1 cellular context compared by ENCODE assay signal in the genomic region with DNA sequence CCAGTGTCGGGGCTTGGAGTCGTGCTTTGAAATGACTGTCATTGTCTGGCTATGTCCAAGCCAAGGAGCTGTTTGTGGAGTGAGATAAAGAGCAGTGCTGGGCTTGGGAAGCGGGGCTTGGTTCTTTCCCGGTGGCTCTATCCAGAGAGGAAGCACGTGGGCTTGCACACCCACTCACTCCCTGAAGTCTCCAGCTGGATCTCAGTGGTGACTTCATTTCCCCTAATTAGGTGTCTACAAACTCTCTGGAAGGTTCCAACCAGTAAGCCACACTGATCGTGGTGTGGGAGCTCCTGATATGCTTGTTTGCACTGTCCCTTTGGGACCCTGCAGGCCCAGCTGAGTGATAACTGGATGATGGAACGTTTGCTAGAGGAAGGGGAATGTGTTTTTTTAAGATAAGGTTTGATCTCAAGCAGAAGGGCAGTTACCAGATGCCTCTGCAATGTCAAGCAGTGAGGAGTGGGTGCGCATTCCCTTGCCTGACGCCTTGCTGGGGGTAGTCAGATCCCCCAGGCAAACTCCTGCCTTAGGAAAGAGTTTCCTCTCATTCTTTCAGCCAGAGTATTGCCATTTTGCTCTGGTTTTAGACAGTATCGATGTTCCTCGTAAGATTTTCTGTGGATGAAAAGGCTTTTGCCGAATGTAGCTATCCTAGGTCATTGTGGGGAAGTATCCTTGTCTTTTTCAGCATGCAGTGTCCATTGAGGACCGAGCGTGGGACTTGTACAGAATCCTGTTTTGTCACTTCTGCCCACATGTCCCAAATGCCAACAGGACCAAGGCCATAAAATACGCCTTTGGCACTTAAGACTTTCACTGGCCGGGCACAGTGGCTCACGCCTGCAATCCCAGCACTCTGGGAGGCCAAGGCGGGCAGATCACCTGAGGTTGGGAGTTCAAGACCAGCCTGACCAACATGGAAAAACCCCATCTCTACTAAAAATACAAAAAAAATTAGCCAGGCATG.
TF ChIP-seq lines count a peak whose summit lies in the region.

No MANE protein-coding gene starts in this region.

TF ChIP-seq in HEK293, 187 proteins besides CTCF, POLR2A, EP300 and RAD21 (continued from another document):
- TF ChIP-seq, protein P1, sequence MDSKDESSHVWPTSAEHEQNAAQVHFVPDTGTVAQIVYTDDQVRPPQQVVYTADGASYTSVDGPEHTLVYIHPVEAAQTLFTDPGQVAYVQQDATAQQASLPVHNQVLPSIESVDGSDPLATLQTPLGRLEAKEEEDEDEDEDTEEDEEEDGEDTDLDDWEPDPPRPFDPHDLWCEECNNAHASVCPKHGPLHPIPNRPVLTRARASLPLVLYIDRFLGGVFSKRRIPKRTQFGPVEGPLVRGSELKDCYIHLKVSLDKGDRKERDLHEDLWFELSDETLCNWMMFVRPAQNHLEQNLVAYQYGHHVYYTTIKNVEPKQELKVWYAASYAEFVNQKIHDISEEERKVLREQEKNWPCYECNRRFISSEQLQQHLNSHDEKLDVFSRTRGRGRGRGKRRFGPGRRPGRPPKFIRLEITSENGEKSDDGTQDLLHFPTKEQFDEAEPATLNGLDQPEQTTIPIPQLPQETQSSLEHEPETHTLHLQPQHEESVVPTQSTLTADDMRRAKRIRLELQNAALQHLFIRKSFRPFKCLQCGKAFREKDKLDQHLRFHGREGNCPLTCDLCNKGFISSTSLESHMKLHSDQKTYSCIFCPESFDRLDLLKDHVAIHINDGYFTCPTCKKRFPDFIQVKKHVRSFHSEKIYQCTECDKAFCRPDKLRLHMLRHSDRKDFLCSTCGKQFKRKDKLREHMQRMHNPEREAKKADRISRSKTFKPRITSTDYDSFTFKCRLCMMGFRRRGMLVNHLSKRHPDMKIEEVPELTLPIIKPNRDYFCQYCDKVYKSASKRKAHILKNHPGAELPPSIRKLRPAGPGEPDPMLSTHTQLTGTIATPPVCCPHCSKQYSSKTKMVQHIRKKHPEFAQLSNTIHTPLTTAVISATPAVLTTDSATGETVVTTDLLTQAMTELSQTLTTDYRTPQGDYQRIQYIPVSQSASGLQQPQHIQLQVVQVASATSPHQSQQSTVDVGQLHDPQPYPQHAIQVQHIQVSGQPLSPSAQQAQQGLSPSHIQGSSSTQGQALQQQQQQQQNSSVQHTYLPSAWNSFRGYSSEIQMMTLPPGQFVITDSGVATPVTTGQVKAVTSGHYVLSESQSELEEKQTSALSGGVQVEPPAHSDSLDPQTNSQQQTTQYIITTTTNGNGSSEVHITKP (tag by site-specific recombination; IDR thresholded peaks at IDR 0.05) = 0 out of 2 replicates have a peak, but pooled peaks have one; percentile 16
